In genomic region chr17:64686705-64687104, GRCh38 we compare ENCODE assay signal across 21 cellular contexts. TPM values are rescaled to one million over a fixed set of nuclear protein-coding genes. Genes with fewer than 3 reads are reported as not detected.
DNase-seq lines count a peak whose midpoint lies in the region; ATAC-seq and TF ChIP-seq lines count a peak whose summit lies in the region.
"Had no signal": no experiment of that assay in that cellular context is flagged by ENCODE, and none has a peak within 500 bp of the region (broad histone marks: within the 10 kb centered on the region; RNA-seq: fewer than 3 reads in every experiment).

No MANE protein-coding gene starts in this region.

- H3K4me3 Mint-ChIP-seq in MCF 10A (ENCODE audit: unreplicated experiment) (no peak overlapping the region), neural progenitor cell (no peak overlapping the region)
- H3K4me3 Mint-ChIP-seq: CD8-positive, alpha-beta memory T cell; H9 had no signal

- peak; percentile 31 for DNase-seq in MCF 10A (ENCODE audit: unreplicated experiment)
- no peak for DNase-seq in mammary epithelial cell
- DNase-seq in LoVo (ENCODE audit: low spot score), result peak; percentile 49
- peak; percentile 37 for DNase-seq in colonic mucosa
- DNase-seq in transverse colon, result peak; percentile 39
- no peak for DNase-seq in stimulated activated CD8-positive, alpha-beta memory T cell treated with anti-CD3 and anti-CD28 coated beads, Interleukin-4, amount 100 ng/mL, for 48 hours
- DNase-seq in neural progenitor cell (ENCODE audit: low spot score), result no peak
- DNase-seq: CD8-positive, alpha-beta memory T cell; DMS79; H9; KG1; MM.1S; NCI-H1092; NCI-H1436 treated with DMSO at 0.1 percent for 48 hours; NCI-H2029; NCI-H2171; NCI-H446 treated with DMSO at 0.1 percent for 48 hours; NCI-H774; T-helper 1 cell had no signal

- H3K4me1 Mint-ChIP-seq in MCF 10A (ENCODE audit: insufficient read depth, unreplicated experiment), result peaks cover 22% of the 10 kb centered on the region
- H3K4me1 Mint-ChIP-seq in neural progenitor cell, result peaks cover 5% of the 10 kb centered on the region
- H3K4me1 Mint-ChIP-seq: CD8-positive, alpha-beta memory T cell had no signal

- H3K9ac ChIP-seq in mammary epithelial cell (ENCODE audit: insufficient read depth, low read length), result no peak overlapping the region
- no peak overlapping the region for H3K9ac ChIP-seq in colonic mucosa (ENCODE audit: low read depth in 2 of 2, low read length in 2 of 2)
- H3K9ac ChIP-seq in neural progenitor cell, result no peak overlapping the region

- H3K36me3 Mint-ChIP-seq in MCF 10A (ENCODE audit: insufficient read depth, unreplicated experiment), result no peaks in the 10 kb centered on the region
- H3K36me3 Mint-ChIP-seq in neural progenitor cell, result no peaks in the 10 kb centered on the region
- H3K36me3 Mint-ChIP-seq: CD8-positive, alpha-beta memory T cell had no signal

- H3K36me3 ChIP-seq in mammary epithelial cell (ENCODE audit: insufficient read depth, low read length) (no peaks in the 10 kb centered on the region), colonic mucosa (no peaks in the 10 kb centered on the region), transverse colon (no peaks in the 10 kb centered on the region), neural progenitor cell (no peaks in the 10 kb centered on the region)

- BruUV-seq in MCF 10A (replicated peaks; lab: Mats Ljungman, UMichigan) (no TSS peak), mammary epithelial cell (replicated peaks; lab: Mats Ljungman, UMichigan) (no TSS peak)

- H3K9me3 ChIP-seq in mammary epithelial cell (replicated peaks; ENCODE audit: insufficient read depth, low read length) (no peaks in the 10 kb centered on the region), colonic mucosa (no peaks in the 10 kb centered on the region), transverse colon (no peaks in the 10 kb centered on the region), neural progenitor cell (ENCODE audit: low read depth) (no peaks in the 10 kb centered on the region)

- no peak for TF ChIP-seq EP300 in transverse colon (IDR thresholded peaks at IDR 0.05; ENCODE audit: low read depth)

- dilution Hi-C loops in mammary epithelial cell (cut with HindIII; ENCODE audit: low sequenced_read_pairs), result no loop called here

- no peak for TF ChIP-seq POLR2A in transverse colon (IDR thresholded peaks at IDR 0.05)

- H3K27ac ChIP-seq in mammary epithelial cell (ENCODE audit: insufficient read depth, low read depth, low read length), result no peak overlapping the region
- H3K27ac ChIP-seq in colonic mucosa, result no peak overlapping the region
- no peak overlapping the region for H3K27ac ChIP-seq in transverse colon
- H3K27ac ChIP-seq in neural progenitor cell, result no peak overlapping the region
- H3K27ac ChIP-seq: RWPE1 had no signal

- H3K4me3 ChIP-seq in mammary epithelial cell (replicated peaks in 1 of 3; ENCODE audit: insufficient read depth in 1 of 3, low read depth in 2 of 3, low read length in 3 of 3) (no peak overlapping the region), colonic mucosa (no peak overlapping the region), transverse colon (no peak overlapping the region), neural progenitor cell (no peak overlapping the region)

- ATAC-seq in HG03565 (IDR thresholded peaks at IDR 0.05; ENCODE audit: unreplicated experiment), result no peak

- CTCF ChIA-PET in MCF 10A (lab: Yijun Ruan, JAX), result interaction anchor here (0.7 kb wide), 1 partner anchor 282 kb away, joined by 3 read pairs; no protein-coding TSS in a partner anchor
- CTCF ChIA-PET in mammary epithelial cell (lab: Charles Lee; ENCODE audit: low non-redundant PET), result no interaction called here

- H3K79me2 ChIP-seq in mammary epithelial cell (ENCODE audit: insufficient read depth, low read length) (no peaks in the 10 kb centered on the region), neural progenitor cell (ENCODE audit: low read depth) (no peaks in the 10 kb centered on the region)

- H3K27me3 Mint-ChIP-seq in MCF 10A (ENCODE audit: insufficient read depth, unreplicated experiment) (no peaks in the 10 kb centered on the region), neural progenitor cell (ENCODE audit: insufficient read depth, low read depth) (no peaks in the 10 kb centered on the region)
- H3K27me3 Mint-ChIP-seq: CD8-positive, alpha-beta memory T cell had no signal

- H3K27ac Mint-ChIP-seq in MCF 10A (ENCODE audit: low read depth, unreplicated experiment) (no peak overlapping the region), neural progenitor cell (no peak overlapping the region)
- H3K27ac Mint-ChIP-seq: H9 had no signal

- H4K20me1 ChIP-seq in mammary epithelial cell (ENCODE audit: insufficient read depth, low read length), result no peaks in the 10 kb centered on the region
- H4K20me1 ChIP-seq in neural progenitor cell (ENCODE audit: low read depth), result no peaks in the 10 kb centered on the region

- H3K9me3 Mint-ChIP-seq in MCF 10A (ENCODE audit: unreplicated experiment), result no peaks in the 10 kb centered on the region
- H3K9me3 Mint-ChIP-seq in neural progenitor cell, result no peaks in the 10 kb centered on the region
- H3K9me3 Mint-ChIP-seq: CD8-positive, alpha-beta memory T cell; H9 had no signal

- H3K27me3 ChIP-seq in mammary epithelial cell (ENCODE audit: insufficient read depth, low read length), result no peaks in the 10 kb centered on the region
- no peaks in the 10 kb centered on the region for H3K27me3 ChIP-seq in colonic mucosa
- no peaks in the 10 kb centered on the region for H3K27me3 ChIP-seq in transverse colon
- no peaks in the 10 kb centered on the region for H3K27me3 ChIP-seq in neural progenitor cell

- H3F3A ChIP-seq in neural progenitor cell (ENCODE audit: low read depth), result no peaks in the 10 kb centered on the region

- TF ChIP-seq CTCF in MCF 10A (IDR thresholded peaks at IDR 0.05; ENCODE audit: unreplicated experiment), result no peak
- no peak for TF ChIP-seq CTCF in mammary epithelial cell (conservative IDR thresholded peaks at IDR 0.05 in 1 of 2, IDR thresholded peaks at IDR 0.05 in 1 of 2; ENCODE audit: extremely low read depth in 1 of 2, insufficient read depth in 1 of 2, low read depth in 1 of 2, low read length in 2 of 2)
- TF ChIP-seq CTCF in colonic mucosa (IDR thresholded peaks at IDR 0.05), result no peak
- TF ChIP-seq CTCF in transverse colon (IDR thresholded peaks at IDR 0.05), result no peak
- no peak for TF ChIP-seq CTCF in neural progenitor cell (IDR thresholded peaks at IDR 0.05)

- WGBS in mammary epithelial cell (ENCODE audit: low coverage, missing lambda C conversion rate), result 100% methylated on average over 2 of the region's 2 CpGs
- 67 to 81% methylated on average over 2 of the region's 2 CpGs for WGBS in transverse colon (ENCODE audit: low coverage in 1 of 2), 2 donors

- POLR2A ChIA-PET in MCF 10A (lab: Yijun Ruan, JAX), result no interaction called here

- in situ Hi-C loops in mammary epithelial cell (cut with MboI; ENCODE audit: low sequenced_read_pairs in 2 of 2), result no loop called here
- in situ Hi-C loops in transverse colon (cut with MboI; ENCODE audit: low pct_ligation_motif_present in 1 of 4, low pct_unique_long_range_greater_than_20kb in 1 of 4, low sequenced_read_pairs in 3 of 4), result no loop called here

- no peak overlapping the region for H2AFZ ChIP-seq in mammary epithelial cell (ENCODE audit: low read depth, low read length)
- H2AFZ ChIP-seq in neural progenitor cell (replicated peaks), result no peak overlapping the region

- H3K4me1 ChIP-seq in mammary epithelial cell (ENCODE audit: insufficient read depth, low read length), result peaks cover 19% of the 10 kb centered on the region
- H3K4me1 ChIP-seq in colonic mucosa, result no peaks in the 10 kb centered on the region
- no peaks in the 10 kb centered on the region for H3K4me1 ChIP-seq in transverse colon
- H3K4me1 ChIP-seq in neural progenitor cell, result no peaks in the 10 kb centered on the region

- H3K4me2 ChIP-seq in mammary epithelial cell (ENCODE audit: insufficient read depth, low read depth, low read length) (no peak overlapping the region), neural progenitor cell (no peak overlapping the region)

- intact Hi-C loops in MCF 10A (cut with micrococcal nuclease), result no loop called here
- intact Hi-C loops in mammary epithelial cell (cut with micrococcal nuclease), result no loop called here
- intact Hi-C loops in colonic mucosa (cut with DNase I), result no loop called here
- intact Hi-C loops in transverse colon (cut with DNase I; ENCODE audit: low total_unique reads), result no loop called here

RNA-seq across cellular contexts. Expression of gene SMURF2, which starts 24.6 kb away (rescaled TPM):
- 49.2 and 55.8 TPM in 2 replicates for total RNA-seq in MCF 10A (2022)
- 10 to 100 TPM; 68.7 to 93.7 TPM for total RNA-seq in mammary epithelial cell
- polyA plus RNA-seq in mammary epithelial cell, result 33.2 TPM
- polyA minus RNA-seq in mammary epithelial cell, result 86.5 TPM
- 10 to 100 TPM; 10.6 to 18.6 TPM for total RNA-seq in colonic mucosa
- total RNA-seq in transverse colon, result 10 to 100 TPM in 3 of 4 donors, 1 to 10 TPM in 1; 5.0 to 27.0 (median 14.0) TPM
- total RNA-seq in neural progenitor cell (ENCODE audit: low replicate concordance), result 21.6 and 24.6 TPM in 2 replicates

Comparison
In these comparisons a context has a peak if more than half of its experiments do, and no peak if none do; other contexts are left out.
1. DNase-seq: peak in MCF 10A (single experiment), LoVo (single experiment), colonic mucosa (single experiment) and transverse colon (single experiment); none in mammary epithelial cell (single experiment), stimulated activated CD8-positive, alpha-beta memory T cell treated with anti-CD3 and anti-CD28 coated beads, Interleukin-4, amount 100 ng/mL, for 48 hours (single experiment) and neural progenitor cell (single experiment).